1 cellular context compared by ENCODE assay signal in genomic region chr17:71440513-71440912, GRCh38.
TF ChIP-seq lines count a peak whose summit lies in the region.

No MANE protein-coding gene starts in this region.

TF ChIP-seq in HEK293, 187 proteins besides CTCF, POLR2A, EP300 and RAD21 (continued from another document):
- TF ChIP-seq PRDM10 (tag by site-specific recombination; IDR thresholded peaks at IDR 0.05): peak; percentile 59
- TF ChIP-seq ZIC2 (tag by site-specific recombination; IDR thresholded peaks at IDR 0.05): peak; percentile 22; the same call in 1 of the 2 replicates
- 0 out of 2 replicates have a peak, but pooled peaks have one; percentile 20 for TF ChIP-seq KLF9 (tag by site-specific recombination; IDR thresholded peaks at IDR 0.05; ENCODE audit: low read depth)
- TF ChIP-seq GLIS1 (tag by site-specific recombination; IDR thresholded peaks at IDR 0.05): peak; percentile 44
- TF ChIP-seq SP2 (tag by site-specific recombination; IDR thresholded peaks at IDR 0.05): peak; percentile 31
- peak; percentile 59 for TF ChIP-seq KLF1 (tag by site-specific recombination; IDR thresholded peaks at IDR 0.05)
- TF ChIP-seq PRDM2 (tag by site-specific recombination; IDR thresholded peaks at IDR 0.05; ENCODE audit: borderline replicate concordance): no peak
TF ChIP-seq in HEK293: peak in this region for 12.
